Comparison of ENCODE assay signal across 8 cellular contexts in genomic region chr1:89302697-89303332, GRCh38. TPM values are rescaled to one million over a fixed set of nuclear protein-coding genes. Genes with fewer than 3 reads are reported as not detected.
"Had no signal": no experiment of that assay in that cellular context is flagged by ENCODE, and none has a peak within 500 bp of the region (broad histone marks: within the 10 kb centered on the region; RNA-seq: fewer than 3 reads in every experiment).

No MANE protein-coding gene starts in this region.

- H3K36me3 ChIP-seq: HAP-1 had no signal

- H3K9me3 ChIP-seq: HAP-1 had no signal

- H3K4me3 Mint-ChIP-seq: HFFc6 had no signal

- H3K9ac ChIP-seq: GM23248 had no signal

- H2AFZ ChIP-seq: GM23248 had no signal

- H3K4me1 ChIP-seq: HAP-1 had no signal

- H3K4me3 ChIP-seq: GM23248, HAP-1 had no signal

- ATAC-seq: HCT116 had no signal

- DNase-seq: GM23248, GOT3, H7, HFFc6, IMR-90 had no signal

- H3K27ac ChIP-seq: GM23248 had no signal

- H3K27ac Mint-ChIP-seq: HFFc6 had no signal

RNA-seq across cellular contexts. Expression of gene GBP5, which starts 30.2 kb away (rescaled TPM):
- total RNA-seq: H7, HT-29, IMR-90 had no signal
- polyA plus RNA-seq: IMR-90 had no signal
